1 cellular context compared by ENCODE assay signal in the genomic region with DNA sequence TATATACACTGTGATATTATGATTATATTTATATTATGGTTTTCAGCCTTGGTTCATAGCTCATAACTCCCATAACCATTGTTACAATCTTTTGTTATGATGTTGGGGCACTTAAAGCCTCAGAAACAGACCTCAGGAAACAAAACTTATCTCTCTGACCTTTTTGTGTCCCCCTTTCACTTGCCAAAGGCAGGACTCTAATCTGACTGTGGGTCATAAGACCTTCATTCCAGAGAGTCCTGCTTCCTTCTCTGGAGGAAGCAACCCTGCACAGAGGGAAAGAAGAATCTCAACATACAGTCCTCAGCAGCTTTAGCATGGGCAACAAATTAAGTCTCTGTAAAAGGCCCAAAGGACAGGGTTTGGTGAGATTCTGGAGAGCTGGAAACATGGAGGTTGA.
TF ChIP-seq lines count a peak whose summit lies in the region.

No MANE protein-coding gene starts in this region.

TF ChIP-seq in liver, 16 proteins besides CTCF, POLR2A, EP300 and RAD21 (continued from another document):
- TF ChIP-seq, protein P1, sequence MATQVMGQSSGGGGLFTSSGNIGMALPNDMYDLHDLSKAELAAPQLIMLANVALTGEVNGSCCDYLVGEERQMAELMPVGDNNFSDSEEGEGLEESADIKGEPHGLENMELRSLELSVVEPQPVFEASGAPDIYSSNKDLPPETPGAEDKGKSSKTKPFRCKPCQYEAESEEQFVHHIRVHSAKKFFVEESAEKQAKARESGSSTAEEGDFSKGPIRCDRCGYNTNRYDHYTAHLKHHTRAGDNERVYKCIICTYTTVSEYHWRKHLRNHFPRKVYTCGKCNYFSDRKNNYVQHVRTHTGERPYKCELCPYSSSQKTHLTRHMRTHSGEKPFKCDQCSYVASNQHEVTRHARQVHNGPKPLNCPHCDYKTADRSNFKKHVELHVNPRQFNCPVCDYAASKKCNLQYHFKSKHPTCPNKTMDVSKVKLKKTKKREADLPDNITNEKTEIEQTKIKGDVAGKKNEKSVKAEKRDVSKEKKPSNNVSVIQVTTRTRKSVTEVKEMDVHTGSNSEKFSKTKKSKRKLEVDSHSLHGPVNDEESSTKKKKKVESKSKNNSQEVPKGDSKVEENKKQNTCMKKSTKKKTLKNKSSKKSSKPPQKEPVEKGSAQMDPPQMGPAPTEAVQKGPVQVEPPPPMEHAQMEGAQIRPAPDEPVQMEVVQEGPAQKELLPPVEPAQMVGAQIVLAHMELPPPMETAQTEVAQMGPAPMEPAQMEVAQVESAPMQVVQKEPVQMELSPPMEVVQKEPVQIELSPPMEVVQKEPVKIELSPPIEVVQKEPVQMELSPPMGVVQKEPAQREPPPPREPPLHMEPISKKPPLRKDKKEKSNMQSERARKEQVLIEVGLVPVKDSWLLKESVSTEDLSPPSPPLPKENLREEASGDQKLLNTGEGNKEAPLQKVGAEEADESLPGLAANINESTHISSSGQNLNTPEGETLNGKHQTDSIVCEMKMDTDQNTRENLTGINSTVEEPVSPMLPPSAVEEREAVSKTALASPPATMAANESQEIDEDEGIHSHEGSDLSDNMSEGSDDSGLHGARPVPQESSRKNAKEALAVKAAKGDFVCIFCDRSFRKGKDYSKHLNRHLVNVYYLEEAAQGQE (IDR thresholded peaks at IDR 0.05): no peak
- TF ChIP-seq, protein P2, sequence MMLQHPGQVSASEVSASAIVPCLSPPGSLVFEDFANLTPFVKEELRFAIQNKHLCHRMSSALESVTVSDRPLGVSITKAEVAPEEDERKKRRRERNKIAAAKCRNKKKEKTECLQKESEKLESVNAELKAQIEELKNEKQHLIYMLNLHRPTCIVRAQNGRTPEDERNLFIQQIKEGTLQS (IDR thresholded peaks at IDR 0.05): no peak
- no peak for TF ChIP-seq SP1 (IDR thresholded peaks at IDR 0.05)
